12 cellular contexts compared by ENCODE assay signal in genomic region chr1:89483757-89484077, GRCh38.
"Had no signal": no experiment of that assay in that cellular context is flagged by ENCODE, and none has a peak within 500 bp of the region (broad histone marks: within the 10 kb centered on the region; RNA-seq: fewer than 3 reads in every experiment).

No MANE protein-coding gene starts in this region.

- H3K36me3 ChIP-seq: neutrophil, pancreas, prostate gland, right atrium auricular region, stomach, thoracic aorta, thyroid gland, tibial nerve, upper lobe of left lung, vagina had no signal

- H3K27ac ChIP-seq: pancreas, prostate gland, right atrium auricular region, skin epidermis, stomach, thoracic aorta, thyroid gland, upper lobe of left lung, vagina had no signal

- H3K27me3 ChIP-seq: neutrophil, pancreas, right atrium auricular region, stomach, thyroid gland, tibial nerve, upper lobe of left lung, vagina had no signal

- H3K4me1 ChIP-seq: pancreas, prostate gland, right atrium auricular region, stomach, thyroid gland, vagina had no signal

- FAIRE-seq: urothelium cell line had no signal

- H3K4me3 ChIP-seq: pancreas, prostate gland, right atrium auricular region, skin epidermis, stomach, thoracic aorta, thyroid gland, tibial nerve, upper lobe of left lung, vagina had no signal

- H3K9me3 ChIP-seq: neutrophil, pancreas, prostate gland, right atrium auricular region, thoracic aorta, thyroid gland, vagina had no signal
